In genomic region chr2:20074001-20074648, GRCh38 we compare ENCODE assay signal across 19 cellular contexts. TPM values are rescaled to one million over a fixed set of nuclear protein-coding genes. Genes with fewer than 3 reads are reported as not detected.
DNase-seq lines count a peak whose midpoint lies in the region; ATAC-seq, FAIRE-seq and TF ChIP-seq lines count a peak whose summit lies in the region.
"Had no signal": no experiment of that assay in that cellular context is flagged by ENCODE, and none has a peak within 500 bp of the region (broad histone marks: within the 10 kb centered on the region; RNA-seq: fewer than 3 reads in every experiment).

No MANE protein-coding gene starts in this region.

- TF ChIP-seq CTCF in esophagus muscularis mucosa (IDR thresholded peaks at IDR 0.05): no peak

- TF ChIP-seq EP300 in esophagus muscularis mucosa (IDR thresholded peaks at IDR 0.05): no peak

- no peaks in the 10 kb centered on the region for H3K27me3 ChIP-seq in esophagus muscularis mucosa
- no peaks in the 10 kb centered on the region for H3K27me3 ChIP-seq in small intestine (ENCODE audit: control insufficient read depth in 2 of 2, insufficient read depth in 2 of 2, low read length in 2 of 2)
- no peaks in the 10 kb centered on the region for H3K27me3 ChIP-seq in effector memory CD4-positive, alpha-beta T cell (replicated peaks; ENCODE audit: control insufficient read depth, insufficient read depth, low read length, poor library complexity, severe bottlenecking)
- H3K27me3 ChIP-seq: SJSA1 had no signal

- WGBS in esophagus muscularis mucosa: 64% methylated on average over 9 of the region's 9 CpGs
- 26 to 55% (median 31%) methylated on average over 9 of the region's 9 CpGs for WGBS in small intestine, 3 donors

- intact Hi-C loops in esophagus muscularis mucosa (cut with DNase I): no loop called here

- DNase-seq in DMS153 (lab: John Stamatoyannopoulos, UW) (peak; percentile 35), DMS153 treated with DMSO at 0.1 percent for 48 hours (lab: John Stamatoyannopoulos, UW; ENCODE audit: unreplicated experiment) (no peak), NCI-H345 (lab: John Stamatoyannopoulos, UW) (peak; percentile 86), esophagus muscularis mucosa (ENCODE audit: extremely low spot score) (no peak), small intestine (peak; percentile 25), putamen (ENCODE audit: low spot score) (no peak)
- DNase-seq in effector memory CD4-positive, alpha-beta T cell: no peak
- DNase-seq: activated naive CD4-positive, alpha-beta T cell treated with anti-CD3 and anti-CD28 coated beads, Interleukin-2, amount 10 ng/mL, durations not matched to agents 7 days and 5 days; CD4-positive, alpha-beta T cell; GDM1; glutamatergic neuron; kidney; NCI-H1048; stimulated activated CD4-positive, alpha-beta T cell treated with anti-CD3 and anti-CD28 coated beads, Interleukin-4, amount 100 ng/mL, for 4 hours had no signal

- H3K27ac ChIP-seq in esophagus muscularis mucosa (replicated peaks in 1 of 4): peak overlapping the region in 3 of 4 donors; percentile 7 to 54 (median 19)
- H3K27ac ChIP-seq in small intestine (ENCODE audit: low read depth in 1 of 2, low read length in 1 of 2): no peak overlapping the region
- no peak overlapping the region for H3K27ac ChIP-seq in effector memory CD4-positive, alpha-beta T cell (ENCODE audit: insufficient read depth, low read length, poor library complexity, severe bottlenecking)
- H3K27ac ChIP-seq: 22Rv1, SJSA1, VCaP had no signal

- H3K36me3 ChIP-seq in esophagus muscularis mucosa (no peaks in the 10 kb centered on the region), small intestine (ENCODE audit: control insufficient read depth in 2 of 2, insufficient read depth in 2 of 2, low read length in 2 of 2) (no peaks in the 10 kb centered on the region)
- H3K36me3 ChIP-seq in effector memory CD4-positive, alpha-beta T cell (ENCODE audit: control insufficient read depth, insufficient read depth, low read length): no peaks in the 10 kb centered on the region
- H3K36me3 ChIP-seq: SJSA1 had no signal

- no peaks in the 10 kb centered on the region for H3K9me3 ChIP-seq in esophagus muscularis mucosa
- no peaks in the 10 kb centered on the region for H3K9me3 ChIP-seq in small intestine (ENCODE audit: control insufficient read depth, low read depth)
- H3K9me3 ChIP-seq in effector memory CD4-positive, alpha-beta T cell (ENCODE audit: control insufficient read depth, low read length): no peaks in the 10 kb centered on the region

- no peak for FAIRE-seq in small intestine (lab: Jason Lieb, UNC)
- FAIRE-seq: kidney had no signal

- no peak overlapping the region for H3K4me3 ChIP-seq in esophagus muscularis mucosa
- H3K4me3 ChIP-seq in small intestine (ENCODE audit: low read depth in 1 of 2, low read length in 2 of 2): no peak overlapping the region
- no peak overlapping the region for H3K4me3 ChIP-seq in effector memory CD4-positive, alpha-beta T cell (ENCODE audit: insufficient read depth, low read depth, low read length, poor library complexity, severe bottlenecking)
- H3K4me3 ChIP-seq: SJSA1 had no signal

- peaks cover 12 to 21% (median 13%) of the 10 kb centered on the region in 4 donors for H3K4me1 ChIP-seq in esophagus muscularis mucosa
- no peaks in the 10 kb centered on the region for H3K4me1 ChIP-seq in small intestine (ENCODE audit: control insufficient read depth in 2 of 2, insufficient read depth in 1 of 2, low read depth in 1 of 2, low read length in 1 of 2)
- H3K4me1 ChIP-seq in effector memory CD4-positive, alpha-beta T cell (ENCODE audit: control insufficient read depth, insufficient read depth, low read length, poor library complexity, severe bottlenecking): no peaks in the 10 kb centered on the region

- ATAC-seq in HG03139 (IDR thresholded peaks at IDR 0.05; ENCODE audit: unreplicated experiment): no peak
- ATAC-seq: stimulated activated effector memory CD8-positive, alpha-beta T cell treated with anti-CD3 and anti-CD28 coated beads, Interleukin-12 subunit alpha, Interleukin-12 subunit beta, amount 100 ng/mL, for 72 hours had no signal

- no peak for TF ChIP-seq POLR2A in esophagus muscularis mucosa (IDR thresholded peaks at IDR 0.05; ENCODE audit: low read depth)

RNA-seq across cellular contexts. Expression of gene LAPTM4A, which starts 22.7 kb away (rescaled TPM):
- 100 to 1,000 TPM; 154 to 215 (median 192) TPM for total RNA-seq in esophagus muscularis mucosa
- polyA plus RNA-seq in small intestine: 100 to 1,000 TPM in 1 of 3 donors, 10 to 100 TPM in 2; 47.6 to 231 (median 82.4) TPM

Comparison
In these comparisons a context has a peak if more than half of its experiments do, and no peak if none do; other contexts are left out.
1. DNase-seq: peak in DMS153 (single experiment), NCI-H345 (single experiment) and small intestine (single experiment); none in DMS153 treated with DMSO at 0.1 percent for 48 hours (single experiment), esophagus muscularis mucosa (single experiment), putamen (single experiment) and effector memory CD4-positive, alpha-beta T cell (0 of 3).
2. H3K27ac ChIP-seq: peak in esophagus muscularis mucosa (3 of 4); none in small intestine (0 of 2) and effector memory CD4-positive, alpha-beta T cell (single experiment).